In genomic region chr1:51420867-51421627, GRCh38 we compare ENCODE assay signal across 16 cellular contexts.
DNase-seq lines count a peak whose midpoint lies in the region; ATAC-seq, FAIRE-seq and TF ChIP-seq lines count a peak whose summit lies in the region.
"Had no signal": no experiment of that assay in that cellular context is flagged by ENCODE, and none has a peak within 500 bp of the region (broad histone marks: within the 10 kb centered on the region; RNA-seq: fewer than 3 reads in every experiment).

No MANE protein-coding gene starts in this region.

- H3K9me3 Mint-ChIP-seq in H9 (no peaks in the 10 kb centered on the region), nephron progenitor cell (no peaks in the 10 kb centered on the region)
- H3K9me3 Mint-ChIP-seq: CD8-positive, alpha-beta T cell had no signal

- H2BK15ac ChIP-seq in H9 (ENCODE audit: low read depth, low read length) = no peak overlapping the region

- no peak overlapping the region for H4K8ac ChIP-seq in H9 (replicated peaks; ENCODE audit: insufficient read length, low read depth, low read length)

- H2BK5ac ChIP-seq in H9 (ENCODE audit: insufficient read length, low read length) = no peak overlapping the region

- H3K36me3 Mint-ChIP-seq in H9 (ENCODE audit: insufficient read depth in 1 of 3, low read depth in 3 of 3) (peaks cover 0 to 2% (median 1%) of the 10 kb centered on the region in 3 experiments; a peak in 2 of 7 replicates), nephron progenitor cell (ENCODE audit: low read depth) (peaks cover 7% of the 10 kb centered on the region)

- H3K9me3 ChIP-seq in H9 (ENCODE audit: control insufficient read depth, low read depth, low read length) (no peaks in the 10 kb centered on the region), Peyer's patch (no peaks in the 10 kb centered on the region)
- H3K9me3 ChIP-seq: thyroid gland had no signal

- H3K56ac ChIP-seq in H9 (ENCODE audit: insufficient read length, low read depth, low read length) = no peak overlapping the region

- H3K23me2 ChIP-seq in H9 (ENCODE audit: insufficient read length, low read depth, low read length, poor library complexity, severe bottlenecking) = no peaks in the 10 kb centered on the region

- H3K18ac ChIP-seq in H9 (ENCODE audit: insufficient read length, low read depth, low read length) = no peak overlapping the region

- no peak overlapping the region for H3K4ac ChIP-seq in H9 (ENCODE audit: low read depth, low read length)

- no peak overlapping the region for H3K14ac ChIP-seq in H9 (ENCODE audit: insufficient read depth, low read length)

- peaks cover 0 to 4% (median 0%) of the 10 kb centered on the region in 3 donors for H3K36me3 ChIP-seq in Peyer's patch

- peak overlapping the region; percentile 28 to 76 (median 72); a peak in 6 of 7 replicates for H3K27ac Mint-ChIP-seq in H9
- H3K27ac Mint-ChIP-seq in nephron progenitor cell = no peak overlapping the region
- H3K27ac Mint-ChIP-seq: CD8-positive, alpha-beta T cell had no signal

- H3K27me3 ChIP-seq in H9 (ENCODE audit: insufficient read depth, low read length) (no peaks in the 10 kb centered on the region), Peyer's patch (no peaks in the 10 kb centered on the region)
- H3K27me3 ChIP-seq: thyroid gland had no signal

- H2BK120ac ChIP-seq in H9 (ENCODE audit: low read depth, low read length, poor library complexity, severe bottlenecking) = no peak overlapping the region

- no peak for ATAC-seq in GM18498 (IDR thresholded peaks at IDR 0.05; ENCODE audit: unreplicated experiment)

- H3T11ph ChIP-seq in H9 (ENCODE audit: low read length) = no peak overlapping the region

- H3K23ac ChIP-seq in H9 (ENCODE audit: insufficient read length, low read depth, low read length) = no peak overlapping the region

- H3K79me1 ChIP-seq in H9 (ENCODE audit: insufficient read depth, low read depth, low read length, poor library complexity, severe bottlenecking) = no peaks in the 10 kb centered on the region

- H3K4me2 ChIP-seq in H9 (ENCODE audit: insufficient read depth, insufficient read length, low read length) = peak overlapping the region; percentile 13

- H4K91ac ChIP-seq in H9 (ENCODE audit: insufficient read length, low read depth, low read length) = no peak overlapping the region

- TF ChIP-seq CTCF in D721Med (IDR thresholded peaks at IDR 0.05; ENCODE audit: insufficient read depth, missing control alignments) (no peak), H9 (conservative IDR thresholded peaks at IDR 0.05) (no peak), coronary artery (IDR thresholded peaks at IDR 0.05) (no peak), nephron progenitor cell (IDR thresholded peaks at IDR 0.05) (no peak), Peyer's patch (IDR thresholded peaks at IDR 0.05) (no peak)

- H3K4me1 Mint-ChIP-seq in H9 = peaks cover 27 to 35% of the 10 kb centered on the region in 2 experiments
- H3K4me1 Mint-ChIP-seq in nephron progenitor cell = peaks cover 39% of the 10 kb centered on the region

- FAIRE-seq in D721Med (lab: Jason Lieb, UNC) = peak; percentile 21

- H3K4me3 ChIP-seq in coronary artery (peak overlapping the region; percentile 19), Peyer's patch (no peak overlapping the region)
- H3K4me3 ChIP-seq: thyroid gland had no signal

- H4K20me1 ChIP-seq in H9 (ENCODE audit: control insufficient read depth, insufficient read depth, insufficient read length) = no peaks in the 10 kb centered on the region

- no peak overlapping the region for H2BK12ac ChIP-seq in H9 (ENCODE audit: insufficient read length, low read depth, low read length)

- WGBS in H9 (ENCODE audit: extremely low coverage, insufficient read length, low lambda C conversion rate) = no CpG with 5 or more reads among the region's 2 CpGs

- no peak overlapping the region for H4K5ac ChIP-seq in H9 (ENCODE audit: insufficient read length, low read depth, low read length)

- peak overlapping the region; percentile 12 to 88 for H3K4me3 Mint-ChIP-seq in H9
- H3K4me3 Mint-ChIP-seq in nephron progenitor cell = peak overlapping the region; percentile 67
- H3K4me3 Mint-ChIP-seq: CD8-positive, alpha-beta T cell had no signal

- H3K27me3 Mint-ChIP-seq in H9 (ENCODE audit: low read depth) (no peaks in the 10 kb centered on the region), nephron progenitor cell (ENCODE audit: low read depth, poor library complexity) (no peaks in the 10 kb centered on the region)

- no peak for TF ChIP-seq POLR2A in Peyer's patch (IDR thresholded peaks at IDR 0.05)

- DNase-seq in D721Med (ENCODE audit: insufficient read length, low spot score) (no peak), H9 (no peak), coronary artery (ENCODE audit: low spot score) (no peak), nephron progenitor cell (no peak), Peyer's patch (no peak)
- DNase-seq in activated CD8-positive, alpha-beta memory T cell treated with anti-CD3 and anti-CD28 coated beads, Interleukin-2, amount 50 U/mL, for 4 hours = no peak
- DNase-seq: activated CD4-positive, alpha-beta T cell treated with anti-CD3 and anti-CD28 coated beads for 1 hour; activated T-cell treated with anti-CD3 and anti-CD28 coated beads, Interleukin-2, amount 50 U/mL, for 48 hours; aorta; CD8-positive, alpha-beta T cell; effector memory CD4-positive, alpha-beta T cell; foreskin melanocyte; GDM1; MM.1S; thyroid gland had no signal

- H3K4me1 ChIP-seq in H9 (ENCODE audit: insufficient read depth, low read length) (peaks cover 2% of the 10 kb centered on the region; the same call in 1 of the 2 replicates), Peyer's patch (no peaks in the 10 kb centered on the region)

- H3K27ac ChIP-seq in H9 (ENCODE audit: insufficient read length, low read depth, low read length) (no peak overlapping the region), coronary artery (no peak overlapping the region), Peyer's patch (no peak overlapping the region)
- H3K27ac ChIP-seq: thyroid gland had no signal

- H3K9ac ChIP-seq in H9 (ENCODE audit: extremely low read depth, insufficient read length, low read length) = no peak overlapping the region

- H2BK20ac ChIP-seq in H9 (ENCODE audit: low read depth, low read length, poor library complexity, severe bottlenecking) = no peak overlapping the region

- H2AK5ac ChIP-seq in H9 (ENCODE audit: insufficient read length, low read length) = no peak overlapping the region

- no peak overlapping the region for H2AFZ ChIP-seq in H9 (ENCODE audit: low read length)

- H3K79me2 ChIP-seq in H9 (ENCODE audit: insufficient read depth, low read length) = no peaks in the 10 kb centered on the region
